In the genomic region with DNA sequence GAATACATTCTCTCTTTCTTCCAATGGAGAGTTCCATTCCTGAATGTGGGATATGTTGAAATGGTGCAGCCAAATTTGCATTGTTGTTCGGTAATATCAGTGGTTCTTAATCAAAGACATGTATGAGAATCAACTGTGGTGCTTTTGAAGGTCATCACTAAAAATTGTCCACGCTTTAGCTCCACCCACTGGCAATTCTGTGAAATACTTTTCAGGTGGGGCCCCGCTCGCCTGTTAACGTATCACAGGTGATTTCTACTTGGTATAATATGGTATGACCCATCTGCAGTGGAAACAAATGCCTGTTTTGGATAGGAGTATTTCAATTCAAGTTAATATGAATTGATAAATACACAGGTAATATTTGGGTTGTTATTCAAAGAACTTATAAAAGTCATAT, we compare ENCODE assay signal across 13 cellular contexts.
DNase-seq lines count a peak whose midpoint lies in the region; ATAC-seq and TF ChIP-seq lines count a peak whose summit lies in the region.
"Had no signal": no experiment of that assay in that cellular context is flagged by ENCODE, and none has a peak within 500 bp of the region (broad histone marks: within the 10 kb centered on the region; RNA-seq: fewer than 3 reads in every experiment).

No MANE protein-coding gene starts in this region.

- CTCF ChIA-PET in HCT116 (lab: Charles Lee): no interaction called here

- no peaks in the 10 kb centered on the region for H3K9me2 ChIP-seq in HCT116 (ENCODE audit: insufficient read depth)

- no peak overlapping the region for H3K4me3 ChIP-seq in HCT116 (replicated peaks in 1 of 2; ENCODE audit: low read depth in 1 of 2, low read length in 2 of 2)

- no peak overlapping the region for H3K4me2 ChIP-seq in HCT116 (ENCODE audit: low read length)

- POLR2A ChIA-PET in HCT116 (lab: Charles Lee): no interaction called here

- H3K4me1 ChIP-seq in HCT116 (ENCODE audit: control insufficient read depth in 1 of 2, insufficient read depth in 2 of 2, low read length in 2 of 2): no peaks in the 10 kb centered on the region

- no peaks in the 10 kb centered on the region for H3K9me3 ChIP-seq in HCT116 (ENCODE audit: control insufficient read depth in 1 of 2, insufficient read depth in 1 of 2, low read depth in 1 of 2, low read length in 2 of 2)

- intact Hi-C loops in HCT116 (cut with micrococcal nuclease): no loop called here

- RAD21 ChIA-PET in HCT116 (lab: Charles Lee; ENCODE audit: low non-redundant PET in 1 of 2, low total read pairs in 2 of 2, uncharacterized antibody in 2 of 2, unreplicated experiment in 2 of 2): no interaction called here

- no peaks in the 10 kb centered on the region for H3K79me2 ChIP-seq in HCT116 (ENCODE audit: insufficient read depth, low read length)

- no peaks in the 10 kb centered on the region for H4K20me1 ChIP-seq in HCT116 (ENCODE audit: insufficient read depth)

- H3K27ac ChIP-seq in HCT116 (ENCODE audit: low read depth, low read length): no peak overlapping the region

- TF ChIP-seq CTCF in HCT116 (IDR thresholded peaks at IDR 0.05 in 2 of 3, conservative IDR thresholded peaks at IDR 0.05 in 1 of 3; ENCODE audit: borderline replicate concordance in 1 of 3, insufficient read depth in 1 of 3, low read depth in 2 of 3, low read length in 2 of 3): peak in 2 of 3 experiments; percentile 30 to 49; a peak in 4 of 6 replicates

- in situ Hi-C loops in SK-MEL-5 (cut with HindIII; ENCODE audit: low pct_unique_long_range_greater_than_20kb, low sequenced_read_pairs): no loop called here

- no peaks in the 10 kb centered on the region for H3K36me3 ChIP-seq in HCT116 (ENCODE audit: control insufficient read depth in 1 of 2, insufficient read depth in 2 of 2, low read length in 2 of 2)

- no peak for TF ChIP-seq POLR2A in HCT116 (IDR thresholded peaks at IDR 0.05; ENCODE audit: borderline replicate concordance, extremely low read depth, insufficient read depth, insufficient read length)

- peak; percentile 52; the same call in 1 of the 2 replicates for ATAC-seq in HCT116
- ATAC-seq in HG03280 (IDR thresholded peaks at IDR 0.05; ENCODE audit: unreplicated experiment): no peak
- no peak for ATAC-seq in GM18909 (IDR thresholded peaks at IDR 0.05; ENCODE audit: poor library complexity, unreplicated experiment)
- no peak for ATAC-seq in HG03097 (IDR thresholded peaks at IDR 0.05; ENCODE audit: low FRiP score, unreplicated experiment)
- ATAC-seq: activated T-cell treated with anti-CD3 and anti-CD28 coated beads, Interleukin-2, amount 50 U/mL, for 4 hours had no signal

- H2AFZ ChIP-seq in HCT116 (ENCODE audit: low read depth, low read length, poor library complexity, severe bottlenecking): no peak overlapping the region

- peak; percentile 36 for DNase-seq in COR-L47 (lab: John Stamatoyannopoulos, UW)
- no peak for DNase-seq in HCT116 (ENCODE audit: low read depth, low spot score)
- DNase-seq in SK-MEL-5 (ENCODE audit: low read depth, low spot score): peak; percentile 10
- peak; percentile 40 for DNase-seq in iPS-NIHi11 (ENCODE audit: low spot score)
- no peak for DNase-seq in effector CD4-positive, alpha-beta T cell
- DNase-seq: activated T-cell treated with anti-CD3 and anti-CD28 coated beads, Interleukin-2, amount 50 U/mL, for 4 hours; CD4-positive, alpha-beta memory T cell; dermis blood vessel endothelial cell; NCI-H1048; SW 1271 had no signal

- no TSS peak for BruUV-seq in HCT116 (replicated peaks; lab: Mats Ljungman, UMichigan)

- 0 out of 2 replicates have a peak, but pooled peaks have one; percentile 19 for TF ChIP-seq RAD21 in HCT116 (IDR thresholded peaks at IDR 0.05; ENCODE audit: low read depth)

- 0 out of 2 replicates have a peak, but pooled peaks cover 4% of the 10 kb centered on the region for H3K27me3 ChIP-seq in HCT116 (ENCODE audit: insufficient read depth, low read length)

- H3K9ac ChIP-seq in HCT116 (ENCODE audit: low read length): no peak overlapping the region

TF ChIP-seq in HCT116, 20 proteins besides CTCF, POLR2A, EP300 and RAD21:
- TF ChIP-seq ELF1 (IDR thresholded peaks at IDR 0.05; ENCODE audit: borderline replicate concordance, low read depth): no peak
- TF ChIP-seq EZH2 (IDR thresholded peaks at IDR 0.05): no peak
- TF ChIP-seq TCF7L2 (IDR thresholded peaks at IDR 0.05; ENCODE audit: borderline replicate concordance, extremely low read depth, insufficient read depth, insufficient read length): no peak
- TF ChIP-seq SRF (IDR thresholded peaks at IDR 0.05; ENCODE audit: low read depth): no peak
- TF ChIP-seq SP1 (IDR thresholded peaks at IDR 0.05; ENCODE audit: low read depth): no peak
- TF ChIP-seq JUND (IDR thresholded peaks at IDR 0.05): no peak
- no peak for TF ChIP-seq EGR1 (IDR thresholded peaks at IDR 0.05; ENCODE audit: low read depth)
- no peak for TF ChIP-seq EZH2phosphoT487 (IDR thresholded peaks at IDR 0.05; ENCODE audit: borderline replicate concordance)
- TF ChIP-seq, protein P1, sequence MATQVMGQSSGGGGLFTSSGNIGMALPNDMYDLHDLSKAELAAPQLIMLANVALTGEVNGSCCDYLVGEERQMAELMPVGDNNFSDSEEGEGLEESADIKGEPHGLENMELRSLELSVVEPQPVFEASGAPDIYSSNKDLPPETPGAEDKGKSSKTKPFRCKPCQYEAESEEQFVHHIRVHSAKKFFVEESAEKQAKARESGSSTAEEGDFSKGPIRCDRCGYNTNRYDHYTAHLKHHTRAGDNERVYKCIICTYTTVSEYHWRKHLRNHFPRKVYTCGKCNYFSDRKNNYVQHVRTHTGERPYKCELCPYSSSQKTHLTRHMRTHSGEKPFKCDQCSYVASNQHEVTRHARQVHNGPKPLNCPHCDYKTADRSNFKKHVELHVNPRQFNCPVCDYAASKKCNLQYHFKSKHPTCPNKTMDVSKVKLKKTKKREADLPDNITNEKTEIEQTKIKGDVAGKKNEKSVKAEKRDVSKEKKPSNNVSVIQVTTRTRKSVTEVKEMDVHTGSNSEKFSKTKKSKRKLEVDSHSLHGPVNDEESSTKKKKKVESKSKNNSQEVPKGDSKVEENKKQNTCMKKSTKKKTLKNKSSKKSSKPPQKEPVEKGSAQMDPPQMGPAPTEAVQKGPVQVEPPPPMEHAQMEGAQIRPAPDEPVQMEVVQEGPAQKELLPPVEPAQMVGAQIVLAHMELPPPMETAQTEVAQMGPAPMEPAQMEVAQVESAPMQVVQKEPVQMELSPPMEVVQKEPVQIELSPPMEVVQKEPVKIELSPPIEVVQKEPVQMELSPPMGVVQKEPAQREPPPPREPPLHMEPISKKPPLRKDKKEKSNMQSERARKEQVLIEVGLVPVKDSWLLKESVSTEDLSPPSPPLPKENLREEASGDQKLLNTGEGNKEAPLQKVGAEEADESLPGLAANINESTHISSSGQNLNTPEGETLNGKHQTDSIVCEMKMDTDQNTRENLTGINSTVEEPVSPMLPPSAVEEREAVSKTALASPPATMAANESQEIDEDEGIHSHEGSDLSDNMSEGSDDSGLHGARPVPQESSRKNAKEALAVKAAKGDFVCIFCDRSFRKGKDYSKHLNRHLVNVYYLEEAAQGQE (IDR thresholded peaks at IDR 0.05; ENCODE audit: low read depth): no peak
- TF ChIP-seq SIN3A (IDR thresholded peaks at IDR 0.05; ENCODE audit: low read depth): no peak
- TF ChIP-seq ZNF274 (IDR thresholded peaks at IDR 0.05; ENCODE audit: low read depth, low read length): no peak
- no peak for TF ChIP-seq CEBPB (IDR thresholded peaks at IDR 0.05; ENCODE audit: low read depth)

Comparison
In these comparisons a context has a peak if more than half of its experiments do, and no peak if none do; other contexts are left out.
1. DNase-seq: peak in COR-L47 (single experiment), SK-MEL-5 (single experiment) and iPS-NIHi11 (single experiment); none in HCT116 (single experiment) and effector CD4-positive, alpha-beta T cell (single experiment).